8 cellular contexts compared by ENCODE assay signal in genomic region chr17:59825533-59826316, GRCh38.
DNase-seq lines count a peak whose midpoint lies in the region; ATAC-seq, FAIRE-seq and TF ChIP-seq lines count a peak whose summit lies in the region.

No MANE protein-coding gene starts in this region.

- no peaks in the 10 kb centered on the region for H3K9me3 ChIP-seq in SK-N-SH

- FAIRE-seq in GM12891 (lab: Jason Lieb, UNC) = peak; percentile 59

- H3K79me2 ChIP-seq in SK-N-SH (ENCODE audit: insufficient read depth) = peaks cover 43% of the 10 kb centered on the region

- H3K27ac ChIP-seq in SK-N-SH (ENCODE audit: low read depth in 2 of 2, low read length in 1 of 2) = peak overlapping the region; percentile 70 to 100
- H3K27ac ChIP-seq in epithelial cell of prostate = peak overlapping the region; percentile 55
- no peak overlapping the region for H3K27ac ChIP-seq in dorsolateral prefrontal cortex

- H3F3A ChIP-seq in SK-N-SH (replicated peaks; ENCODE audit: insufficient read depth) = peaks cover 58% of the 10 kb centered on the region

- H2AFZ ChIP-seq in SK-N-SH (ENCODE audit: low read depth) = peak overlapping the region; percentile 4

- H3K27me3 ChIP-seq in SK-N-SH (ENCODE audit: insufficient read depth) (no peaks in the 10 kb centered on the region), dorsolateral prefrontal cortex (no peaks in the 10 kb centered on the region)

- H3K9ac ChIP-seq in SK-N-SH = peak overlapping the region; percentile 95

- POLR2A ChIA-PET in SK-N-SH (lab: Yijun Ruan, JAX) = no interaction called here

- peak overlapping the region; percentile 67 for H3K4me2 ChIP-seq in SK-N-SH

- TF ChIP-seq CTCF in SK-N-SH (IDR thresholded peaks at IDR 0.05) (no peak), dorsolateral prefrontal cortex (IDR thresholded peaks at IDR 0.05 in 54 of 56, conservative IDR thresholded peaks at IDR 0.05 in 2 of 56; ENCODE audit: low read depth in 1 of 56, partially characterized antibody in 56 of 56) (no peak)

- TF ChIP-seq EP300 in SK-N-SH (IDR thresholded peaks at IDR 0.05; ENCODE audit: borderline replicate concordance in 1 of 2, low read depth in 1 of 2, low read length in 1 of 2) = no peak; a peak in 1 of 4 replicates

- H3K36me3 ChIP-seq in SK-N-SH (replicated peaks in 1 of 2; ENCODE audit: control insufficient read depth in 1 of 2, insufficient read depth in 2 of 2, low read length in 1 of 2) = peaks cover 0 to 18% of the 10 kb centered on the region in 2 experiments

- WGBS in SK-N-SH (ENCODE audit: low lambda C conversion rate) = 26% methylated on average over 5 of the region's 5 CpGs

- ATAC-seq in HG03354 (IDR thresholded peaks at IDR 0.05; ENCODE audit: poor library complexity, severe bottlenecking, unreplicated experiment) = no peak

- no peak for TF ChIP-seq POLR2A in GM12891 (IDR thresholded peaks at IDR 0.05; ENCODE audit: low read depth, low read length)

- intact Hi-C loops in dorsolateral prefrontal cortex (cut with DNase I) = no loop called here

- in situ Hi-C loops in G401 (cut with HindIII; ENCODE audit: low sequenced_read_pairs) = no loop called here

- no peak for DNase-seq in GM12891 (ENCODE audit: insufficient read length, low spot score)
- DNase-seq in SK-N-SH = no peak
- DNase-seq in epithelial cell of prostate (ENCODE audit: low read depth, low spot score) = no peak
- peak; percentile 95 for DNase-seq in skeletal muscle cell (ENCODE audit: low read depth)
- no peak for DNase-seq in NCI-H2196 treated with DMSO at 0.1 percent for 48 hours (lab: John Stamatoyannopoulos, UW; ENCODE audit: unreplicated experiment)
- no peak for DNase-seq in dorsolateral prefrontal cortex
- no peak for DNase-seq in G401 (ENCODE audit: low spot score)

- no peaks in the 10 kb centered on the region for H4K20me1 ChIP-seq in SK-N-SH (ENCODE audit: insufficient read depth)

- peak overlapping the region in 1 of 2 experiments; percentile 20; a peak in 1 of 4 replicates for H3K4me3 ChIP-seq in SK-N-SH (ENCODE audit: low read depth in 2 of 2, low read length in 1 of 2)
- no peak overlapping the region for H3K4me3 ChIP-seq in skeletal muscle cell (ENCODE audit: low read depth, low read length)
- no peak overlapping the region for H3K4me3 ChIP-seq in dorsolateral prefrontal cortex

- H3K4me1 ChIP-seq in SK-N-SH (ENCODE audit: control insufficient read depth in 1 of 2, insufficient read depth in 2 of 2, low read depth in 1 of 2, low read length in 1 of 2) = peaks cover 14 to 42% of the 10 kb centered on the region in 2 experiments

- CTCF ChIA-PET in SK-N-SH (lab: Yijun Ruan, JAX) = interaction anchor here (0.6 to 1.7 kb wide), 4 partner anchors 10 to 73 kb away, joined by 3 to 9 read pairs (median 3); no protein-coding TSS in a partner anchor

- TF ChIP-seq RAD21 in SK-N-SH (IDR thresholded peaks at IDR 0.05; ENCODE audit: low read length) = no peak

- H3K9me2 ChIP-seq in SK-N-SH = no peaks in the 10 kb centered on the region

TF ChIP-seq in GM12891, 5 proteins besides CTCF, POLR2A, EP300 and RAD21:
- TF ChIP-seq PAX5 (IDR thresholded peaks at IDR 0.05; ENCODE audit: insufficient read depth, low read length, severe bottlenecking) (no peak), TAF1 (IDR thresholded peaks at IDR 0.05; ENCODE audit: low read depth, low read length) (peak; percentile 33; the same call in 1 of the 2 replicates), SPI1 (IDR thresholded peaks at IDR 0.05; ENCODE audit: low read depth, low read length) (no peak)

TF ChIP-seq in SK-N-SH, 30 proteins besides CTCF, POLR2A, EP300 and RAD21 (continues in another document):
- TF ChIP-seq POLR2AphosphoS5 (IDR thresholded peaks at IDR 0.05; ENCODE audit: low read depth, low read length) = peak; percentile 62
- no peak; the same call in 1 of the 2 replicates for TF ChIP-seq SIN3A (IDR thresholded peaks at IDR 0.05; ENCODE audit: borderline replicate concordance, low read depth, low read length)
- TF ChIP-seq TCF12 (IDR thresholded peaks at IDR 0.05) = peak; percentile 71
- peak; percentile 65 for TF ChIP-seq PBX3 (IDR thresholded peaks at IDR 0.05)
- TF ChIP-seq RCOR1 (IDR thresholded peaks at IDR 0.05; ENCODE audit: low read length) = no peak
- TF ChIP-seq TEAD4 (IDR thresholded peaks at IDR 0.05; ENCODE audit: borderline replicate concordance, insufficient read depth) = peak; percentile 49; the same call in 1 of the 2 replicates
- TF ChIP-seq, protein P1, sequence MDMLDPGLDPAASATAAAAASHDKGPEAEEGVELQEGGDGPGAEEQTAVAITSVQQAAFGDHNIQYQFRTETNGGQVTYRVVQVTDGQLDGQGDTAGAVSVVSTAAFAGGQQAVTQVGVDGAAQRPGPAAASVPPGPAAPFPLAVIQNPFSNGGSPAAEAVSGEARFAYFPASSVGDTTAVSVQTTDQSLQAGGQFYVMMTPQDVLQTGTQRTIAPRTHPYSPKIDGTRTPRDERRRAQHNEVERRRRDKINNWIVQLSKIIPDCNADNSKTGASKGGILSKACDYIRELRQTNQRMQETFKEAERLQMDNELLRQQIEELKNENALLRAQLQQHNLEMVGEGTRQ (IDR thresholded peaks at IDR 0.05; ENCODE audit: borderline replicate concordance, low read depth, low read length) = no peak
- TF ChIP-seq, protein P2, sequence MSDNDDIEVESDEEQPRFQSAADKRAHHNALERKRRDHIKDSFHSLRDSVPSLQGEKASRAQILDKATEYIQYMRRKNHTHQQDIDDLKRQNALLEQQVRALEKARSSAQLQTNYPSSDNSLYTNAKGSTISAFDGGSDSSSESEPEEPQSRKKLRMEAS (IDR thresholded peaks at IDR 0.05; ENCODE audit: low read depth) = peak; percentile 83
- no peak for TF ChIP-seq GABPA (IDR thresholded peaks at IDR 0.05; ENCODE audit: low read depth)
- no peak for TF ChIP-seq ELF1 (IDR thresholded peaks at IDR 0.05)
- peak; percentile 62; the same call in 1 of the 2 replicates for TF ChIP-seq FOXM1 (IDR thresholded peaks at IDR 0.05; ENCODE audit: low read depth)
- TF ChIP-seq, protein P3, sequence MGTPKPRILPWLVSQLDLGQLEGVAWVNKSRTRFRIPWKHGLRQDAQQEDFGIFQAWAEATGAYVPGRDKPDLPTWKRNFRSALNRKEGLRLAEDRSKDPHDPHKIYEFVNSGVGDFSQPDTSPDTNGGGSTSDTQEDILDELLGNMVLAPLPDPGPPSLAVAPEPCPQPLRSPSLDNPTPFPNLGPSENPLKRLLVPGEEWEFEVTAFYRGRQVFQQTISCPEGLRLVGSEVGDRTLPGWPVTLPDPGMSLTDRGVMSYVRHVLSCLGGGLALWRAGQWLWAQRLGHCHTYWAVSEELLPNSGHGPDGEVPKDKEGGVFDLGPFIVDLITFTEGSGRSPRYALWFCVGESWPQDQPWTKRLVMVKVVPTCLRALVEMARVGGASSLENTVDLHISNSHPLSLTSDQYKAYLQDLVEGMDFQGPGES (IDR thresholded peaks at IDR 0.05; ENCODE audit: low read depth, low read length) = no peak
- TF ChIP-seq FOXJ3 (CRISPR knock-in tag; IDR thresholded peaks at IDR 0.05) = no peak
- no peak for TF ChIP-seq GATA2 (CRISPR knock-in tag; IDR thresholded peaks at IDR 0.05)
- TF ChIP-seq FOSL2 (IDR thresholded peaks at IDR 0.05; ENCODE audit: borderline replicate concordance, low read depth) = peak; percentile 21; the same call in 1 of the 2 replicates
- no peak for TF ChIP-seq YY1 (IDR thresholded peaks at IDR 0.05; ENCODE audit: low read depth)
- TF ChIP-seq EZH2phosphoT487 (IDR thresholded peaks at IDR 0.05; ENCODE audit: borderline replicate concordance, low read depth) = no peak
- TF ChIP-seq MXI1 (IDR thresholded peaks at IDR 0.05; ENCODE audit: low read depth, low read length) = no peak
- peak; percentile 41; the same call in 1 of the 2 replicates for TF ChIP-seq NFIC (IDR thresholded peaks at IDR 0.05; ENCODE audit: borderline replicate concordance)
- TF ChIP-seq RXRA (IDR thresholded peaks at IDR 0.05; ENCODE audit: borderline replicate concordance, low read depth) = peak; percentile 67; the same call in 1 of the 2 replicates
- no peak for TF ChIP-seq CHD2 (IDR thresholded peaks at IDR 0.05; ENCODE audit: low read length, partially characterized antibody)
- no peak for TF ChIP-seq MEF2A (IDR thresholded peaks at IDR 0.05; ENCODE audit: borderline replicate concordance, low read depth)
- TF ChIP-seq TAF1 (IDR thresholded peaks at IDR 0.05; ENCODE audit: borderline replicate concordance, low read depth, low read length) = no peak

Comparison
In these comparisons a context has a peak if more than half of its experiments do, and no peak if none do; other contexts are left out.
1. H3K27ac ChIP-seq: peak in SK-N-SH (2 of 2) and epithelial cell of prostate (single experiment); none in dorsolateral prefrontal cortex (0 of 59).